Comparison of ENCODE assay signal across 1 cellular context in genomic region chr17:55263565-55264272, GRCh38.
TF ChIP-seq lines count a peak whose summit lies in the region.

No MANE protein-coding gene starts in this region.

TF ChIP-seq in endothelial cell of umbilical vein, 7 proteins besides CTCF, POLR2A, EP300 and RAD21:
- TF ChIP-seq FOS (IDR thresholded peaks at IDR 0.05; ENCODE audit: borderline replicate concordance, insufficient read depth, low read length) (no peak), EZH2 (IDR thresholded peaks at IDR 0.05; ENCODE audit: borderline replicate concordance, low read depth, low read length, severe bottlenecking) (peak; percentile 57)
